In genomic region chr16:71807905-71808592, GRCh38 we compare ENCODE assay signal across 8 cellular contexts. TPM values are rescaled to one million over a fixed set of nuclear protein-coding genes. Genes with fewer than 3 reads are reported as not detected.
DNase-seq lines count a peak whose midpoint lies in the region; ATAC-seq and TF ChIP-seq lines count a peak whose summit lies in the region.

No MANE protein-coding gene starts in this region.

- H3K4ac ChIP-seq in IMR-90 (ENCODE audit: low read depth, low read length), result peak overlapping the region; percentile 100

- peak; percentile 42 for DNase-seq in EL
- DNase-seq in IMR-90, result peak; percentile 21
- DNase-seq in activated T-cell treated with anti-CD3 and anti-CD28 coated beads, Interleukin-2, amount 50 U/mL, for 24 hours, result no peak
- peak; percentile 48 for DNase-seq in osteocyte (ENCODE audit: extremely low spot score, unreplicated experiment)
- DNase-seq in HuH-7.5 (ENCODE audit: low spot score), result no peak
- no peak for DNase-seq in MV-4-11 (lab: John Stamatoyannopoulos, UW)

- H3K23ac ChIP-seq in IMR-90 (ENCODE audit: low read depth, low read length), result peak overlapping the region; percentile 100

- TF ChIP-seq EP300 in gastroesophageal sphincter (IDR thresholded peaks at IDR 0.05), result no peak

- H3K27me3 ChIP-seq in IMR-90 (ENCODE audit: control insufficient read depth, insufficient read depth, low read length) (no peaks in the 10 kb centered on the region), gastroesophageal sphincter (no peaks in the 10 kb centered on the region)

- H3K4me3 Mint-ChIP-seq in activated T-cell treated with anti-CD3 and anti-CD28 coated beads, Interleukin-2, amount 50 U/mL, for 24 hours, result peak overlapping the region; percentile 92
- peak overlapping the region; percentile 93 for H3K4me3 Mint-ChIP-seq in osteocyte (ENCODE audit: unreplicated experiment)

- 0 out of 3 replicates have a peak overlapping the region, but pooled peaks have one; percentile 13 for H2BK15ac ChIP-seq in IMR-90 (ENCODE audit: low read depth, low read length)

- peak overlapping the region; percentile 99 for H2BK5ac ChIP-seq in IMR-90 (ENCODE audit: low read depth, low read length, poor library complexity, severe bottlenecking)

- no peaks in the 10 kb centered on the region for H3K27me3 Mint-ChIP-seq in activated T-cell treated with anti-CD3 and anti-CD28 coated beads, Interleukin-2, amount 50 U/mL, for 24 hours
- no peaks in the 10 kb centered on the region for H3K27me3 Mint-ChIP-seq in osteocyte (ENCODE audit: unreplicated experiment)

- in situ Hi-C loops in IMR-90 (cut with MboI; ENCODE audit: low sequenced_read_pairs), result no loop called here

- peaks cover 49% of the 10 kb centered on the region for H3K4me1 Mint-ChIP-seq in activated T-cell treated with anti-CD3 and anti-CD28 coated beads, Interleukin-2, amount 50 U/mL, for 24 hours (ENCODE audit: low read depth)
- peaks cover 22% of the 10 kb centered on the region for H3K4me1 Mint-ChIP-seq in osteocyte (ENCODE audit: unreplicated experiment)

- H2BK120ac ChIP-seq in IMR-90 (ENCODE audit: low read depth, low read length), result peak overlapping the region; percentile 62

- BruUV-seq in IMR-90 (replicated peaks; lab: Mats Ljungman, UMichigan), result TSS peak; percentile 60

- H4K5ac ChIP-seq in IMR-90 (ENCODE audit: low read depth, low read length), result peak overlapping the region; percentile 69

- intact Hi-C loops in IMR-90 (cut with micrococcal nuclease), result loop anchor here (1.0 to 5.0 kb wide), 3 partner anchors 12 to 74 kb away; partner anchors contain the start of genes ATXN1L and ZNF821

- H3K56ac ChIP-seq in IMR-90 (ENCODE audit: extremely low read depth, insufficient read depth, low read length), result peak overlapping the region; percentile 100

- TF ChIP-seq POLR2A in IMR-90 (IDR thresholded peaks at IDR 0.05; ENCODE audit: low read depth, low read length), result no peak
- TF ChIP-seq POLR2A in gastroesophageal sphincter (IDR thresholded peaks at IDR 0.05), result no peak

- TF ChIP-seq CTCF in IMR-90 (conservative IDR thresholded peaks at IDR 0.05; ENCODE audit: low read depth, low read length), result no peak
- TF ChIP-seq CTCF in gastroesophageal sphincter (IDR thresholded peaks at IDR 0.05), result no peak
- TF ChIP-seq CTCF in osteocyte (IDR thresholded peaks at IDR 0.05), result no peak

- peaks cover 42% of the 10 kb centered on the region for H3K36me3 Mint-ChIP-seq in activated T-cell treated with anti-CD3 and anti-CD28 coated beads, Interleukin-2, amount 50 U/mL, for 24 hours (ENCODE audit: low read depth)
- peaks cover 4% of the 10 kb centered on the region for H3K36me3 Mint-ChIP-seq in osteocyte (ENCODE audit: unreplicated experiment)

- H4K20me1 ChIP-seq in IMR-90 (ENCODE audit: insufficient read depth, low read length), result peaks cover 33% of the 10 kb centered on the region

- H4K8ac ChIP-seq in IMR-90 (ENCODE audit: low read depth in 2 of 2, low read length in 2 of 2), result peak overlapping the region; percentile 93 to 100

- H3K18ac ChIP-seq in IMR-90 (ENCODE audit: low read depth, low read length), result no peak overlapping the region; the same call in 1 of the 2 replicates

- H3K4me3 ChIP-seq in IMR-90 (ENCODE audit: insufficient read depth, low read depth, low read length), result peak overlapping the region; percentile 61
- peak overlapping the region; percentile 95 to 98 for H3K4me3 ChIP-seq in gastroesophageal sphincter

- H3K36me3 ChIP-seq in IMR-90 (ENCODE audit: control insufficient read depth, insufficient read depth, low read length) (no peaks in the 10 kb centered on the region; the same call in 1 of the 2 replicates), gastroesophageal sphincter (peaks cover 0 to 12% of the 10 kb centered on the region in 2 donors)

- peak overlapping the region; percentile 95 for H2AK9ac ChIP-seq in IMR-90 (replicated peaks; ENCODE audit: low read depth, low read length, poor library complexity)

- H3K4me2 ChIP-seq in IMR-90 (ENCODE audit: low read depth, low read length), result peak overlapping the region; percentile 61

- POLR2A ChIA-PET in IMR-90 (lab: Charles Lee; ENCODE audit: unreplicated experiment), result no interaction called here

- H2AK5ac ChIP-seq in IMR-90 (ENCODE audit: low read depth, low read length), result peak overlapping the region; percentile 70

- H3K4me1 ChIP-seq in IMR-90 (ENCODE audit: control insufficient read depth, insufficient read depth, low read length) (peaks cover 10% of the 10 kb centered on the region), gastroesophageal sphincter (peaks cover 4 to 55% (median 27%) of the 10 kb centered on the region in 3 donors)

- peak overlapping the region; percentile 99 for H2AFZ ChIP-seq in IMR-90 (replicated peaks; ENCODE audit: low read length, poor library complexity)

- peak overlapping the region; percentile 100 for H3K27ac Mint-ChIP-seq in activated T-cell treated with anti-CD3 and anti-CD28 coated beads, Interleukin-2, amount 50 U/mL, for 24 hours
- peak overlapping the region; percentile 100 for H3K27ac Mint-ChIP-seq in osteocyte (ENCODE audit: unreplicated experiment)

- peak overlapping the region; percentile 100 for H3K9ac ChIP-seq in IMR-90 (ENCODE audit: low read depth, low read length)

- peak overlapping the region; percentile 99 for H4K91ac ChIP-seq in IMR-90 (ENCODE audit: insufficient read depth, low read depth, low read length)

- no peaks in the 10 kb centered on the region for H3K9me3 Mint-ChIP-seq in activated T-cell treated with anti-CD3 and anti-CD28 coated beads, Interleukin-2, amount 50 U/mL, for 24 hours
- no peaks in the 10 kb centered on the region for H3K9me3 Mint-ChIP-seq in osteocyte (ENCODE audit: unreplicated experiment)

- H3K27ac ChIP-seq in IMR-90 (ENCODE audit: insufficient read depth, low read length) (peak overlapping the region; percentile 99), gastroesophageal sphincter (peak overlapping the region; percentile 95 to 99 (median 98))

- H3K79me1 ChIP-seq in IMR-90 (ENCODE audit: low read depth in 1 of 2, low read length in 2 of 2), result peaks cover 0 to 28% of the 10 kb centered on the region in 2 experiments; a peak in 3 of 4 replicates

- no peaks in the 10 kb centered on the region; the same call in 1 of the 2 replicates for H3K9me1 ChIP-seq in IMR-90 (ENCODE audit: insufficient read depth, low read length)

- dilution Hi-C loops in IMR-90 (cut with HindIII; ENCODE audit: low sequenced_read_pairs, unreplicated experiment), result no loop called here

- H3K14ac ChIP-seq in IMR-90 (replicated peaks; ENCODE audit: low read depth, low read length), result peak overlapping the region; percentile 97

- ATAC-seq in GM21576 (IDR thresholded peaks at IDR 0.05; ENCODE audit: unreplicated experiment) (peak; percentile 30), IMR-90 (ENCODE audit: low read depth) (peak; percentile 38), gastroesophageal sphincter (no peak)

- H2BK20ac ChIP-seq in IMR-90 (ENCODE audit: low read depth, low read length), result no peak overlapping the region

- 0 out of 2 replicates have a peak, but pooled peaks have one; percentile 1 for TF ChIP-seq RAD21 in IMR-90 (IDR thresholded peaks at IDR 0.05; ENCODE audit: low read length)

- CTCF ChIA-PET in IMR-90 (lab: Yijun Ruan, JAX), result interaction anchor here (1.3 to 1.4 kb wide), 2 partner anchors 75 to 154 kb away, joined by 3 to 4 read pairs; no protein-coding TSS in a partner anchor

- H3K9me3 ChIP-seq in IMR-90 (ENCODE audit: control insufficient read depth, insufficient read depth, low read length) (no peaks in the 10 kb centered on the region), gastroesophageal sphincter (no peaks in the 10 kb centered on the region)

- WGBS in IMR-90 (ENCODE audit: extremely low coverage in 2 of 2, insufficient read length in 1 of 2), 2 experiments, result 0% methylated on average over 21 of the region's 44 CpGs; no CpG with 5 or more reads in 1 of the 2 experiments
- WGBS in gastroesophageal sphincter (ENCODE audit: low coverage in 1 of 2), 2 donors, result 1% methylated on average over 23 to 25 of the region's 44 CpGs

TF ChIP-seq in IMR-90, 13 proteins besides CTCF, POLR2A, EP300 and RAD21:
- TF ChIP-seq MXI1 (IDR thresholded peaks at IDR 0.05; ENCODE audit: borderline replicate concordance, low read depth, low read length) (peak; percentile 33; the same call in 1 of the 2 replicates), SMC3 (IDR thresholded peaks at IDR 0.05; ENCODE audit: low read depth, low read length) (no peak)

RNA-seq across cellular contexts. Expression of gene AP1G1, which starts 0.6 kb away (rescaled TPM):
- total RNA-seq in IMR-90 (2012; rRNA removed), result 86.1 and 86.7 TPM in 2 replicates
- 45.7 and 48.3 TPM in 2 replicates for polyA plus RNA-seq in IMR-90 (2012; rRNA removed)
- 20.5 and 25.0 TPM in 2 replicates for polyA plus RNA-seq in IMR-90 (2012; cell fraction: cytosol; rRNA removed)
- 22.9 and 121 TPM in 2 replicates for polyA plus RNA-seq in IMR-90 (2012; cell fraction: nucleus; rRNA removed; ENCODE audit: low replicate concordance)
- 10 to 100 TPM; 43.7 to 66.2 (median 57.1) TPM for total RNA-seq in gastroesophageal sphincter
- total RNA-seq in osteocyte, result 72.7 and 73.0 TPM in 2 replicates

RNA-seq across cellular contexts. Expression of gene ATXN1L, which starts 37.7 kb away (rescaled TPM):
- 5.2 and 5.8 TPM in 2 replicates for total RNA-seq in IMR-90 (2012; rRNA removed)
- 8.0 and 9.2 TPM in 2 replicates for polyA plus RNA-seq in IMR-90 (2012; rRNA removed)
- polyA plus RNA-seq in IMR-90 (2012; cell fraction: cytosol; rRNA removed), result 2.8 and 3.7 TPM in 2 replicates
- polyA plus RNA-seq in IMR-90 (2012; cell fraction: nucleus; rRNA removed; ENCODE audit: low replicate concordance), result 14.7 and 27.7 TPM in 2 replicates
- 10 to 100 TPM; 30.4 to 56.5 (median 40.9) TPM for total RNA-seq in gastroesophageal sphincter
- 30.9 and 32.4 TPM in 2 replicates for total RNA-seq in osteocyte

Comparison
In these comparisons a context has a peak if more than half of its experiments do, and no peak if none do; other contexts are left out.
1. DNase-seq: peak in EL (single experiment), IMR-90 (single experiment) and osteocyte (single experiment); none in activated T-cell treated with anti-CD3 and anti-CD28 coated beads, Interleukin-2, amount 50 U/mL, for 24 hours (single experiment), HuH-7.5 (single experiment) and MV-4-11 (single experiment).